Comparison of ENCODE assay signal across 27 cellular contexts in genomic region chr10:15137636-15138035, GRCh38. TPM values are rescaled to one million over a fixed set of nuclear protein-coding genes. Genes with fewer than 3 reads are reported as not detected.
DNase-seq lines count a peak whose midpoint lies in the region; ATAC-seq, FAIRE-seq and TF ChIP-seq lines count a peak whose summit lies in the region.
"Had no signal": no experiment of that assay in that cellular context is flagged by ENCODE, and none has a peak within 500 bp of the region (broad histone marks: within the 10 kb centered on the region; RNA-seq: fewer than 3 reads in every experiment).

No MANE protein-coding gene starts in this region.

- DNase-seq in A172 (ENCODE audit: low spot score) (peak; percentile 27), GM23248 (peak; percentile 30), HepG2 (ENCODE audit: low spot score) (no peak), cerebellar cortex (ENCODE audit: low spot score) (no peak), DMS153 treated with DMSO at 0.1 percent for 48 hours (lab: John Stamatoyannopoulos, UW; ENCODE audit: unreplicated experiment) (no peak), 8988T (no peak)
- DNase-seq in central memory CD8-positive, alpha-beta T cell (ENCODE audit: low spot score in 2 of 2), result no peak
- no peak for DNase-seq in activated CD8-positive, alpha-beta memory T cell treated with anti-CD3 and anti-CD28 coated beads, Interleukin-2, amount 50 U/mL, for 48 hours
- DNase-seq: activated CD4-positive, CD25-positive, alpha-beta regulatory T cell; activated CD8-positive, alpha-beta T cell treated with anti-CD3 and anti-CD28 coated beads for 36 hours; activated naive CD4-positive, alpha-beta T cell treated with anti-CD3 and anti-CD28 coated beads, Interleukin-2, amount 10 ng/mL, durations not matched to agents 7 days and 5 days; activated T-cell treated with anti-CD3 and anti-CD28 coated beads, Interleukin-2, amount 50 U/mL, for 1 hour; CD4-positive, alpha-beta memory T cell; DMS79 treated with DMSO at 0.1 percent for 48 hours; Kasumi-1; kidney; NCI-H1105; NCI-H446 treated with DMSO at 0.1 percent for 48 hours; right cardiac atrium; stimulated activated CD4-positive, alpha-beta T cell treated with anti-CD3 and anti-CD28 coated beads, Interleukin-15, amount 100 ng/mL, for 24 hours; T1000 had no signal

- H3K9me2 ChIP-seq in GM23248 (ENCODE audit: insufficient read depth), result no peaks in the 10 kb centered on the region

- H3K27me3 ChIP-seq in GM23248 (replicated peaks; ENCODE audit: insufficient read depth), result no peaks in the 10 kb centered on the region
- H3K27me3 ChIP-seq in HepG2 (ENCODE audit: control insufficient read depth in 1 of 2, insufficient read depth in 2 of 2, low read length in 2 of 2), result no peaks in the 10 kb centered on the region
- H3K27me3 ChIP-seq: gastroesophageal sphincter, suprapubic skin had no signal

- H3K36me3 Mint-ChIP-seq in central memory CD8-positive, alpha-beta T cell (ENCODE audit: insufficient read depth), result peaks cover 42% of the 10 kb centered on the region

- peak overlapping the region; percentile 38 for H3K27ac Mint-ChIP-seq in central memory CD8-positive, alpha-beta T cell (ENCODE audit: low read depth)
- H3K27ac Mint-ChIP-seq: activated CD8-positive, alpha-beta T cell treated with anti-CD3 and anti-CD28 coated beads for 36 hours; activated naive CD4-positive, alpha-beta T cell treated with anti-CD3 and anti-CD28 coated beads, Interleukin-2, amount 10 ng/mL, durations not matched to agents 7 days and 5 days; dendritic cell treated with granulocyte-macrophage colony-stimulating factor and Interleukin-4, amounts not matched to agents 40 ng/mL and 50 ng/mL, for 4 days had no signal

- FAIRE-seq in HepG2 (lab: Jason Lieb, UNC), result no peak
- FAIRE-seq: HTR-8/SVneo, kidney, urothelium cell line had no signal

- H3K4me3 Mint-ChIP-seq in central memory CD8-positive, alpha-beta T cell, result no peak overlapping the region
- H3K4me3 Mint-ChIP-seq: activated CD8-positive, alpha-beta T cell treated with anti-CD3 and anti-CD28 coated beads for 36 hours; activated naive CD4-positive, alpha-beta T cell treated with anti-CD3 and anti-CD28 coated beads, Interleukin-2, amount 10 ng/mL, durations not matched to agents 7 days and 5 days; CD4-positive, alpha-beta memory T cell; dendritic cell treated with granulocyte-macrophage colony-stimulating factor and Interleukin-4, amounts not matched to agents 40 ng/mL and 50 ng/mL, for 4 days had no signal

- H4K20me1 ChIP-seq in GM23248 (ENCODE audit: insufficient read depth) (no peaks in the 10 kb centered on the region; the same call in 1 of the 2 replicates), HepG2 (ENCODE audit: insufficient read depth, low read length) (no peaks in the 10 kb centered on the region)

- H3K36me3 ChIP-seq in GM23248 (ENCODE audit: low read depth) (peaks cover 38% of the 10 kb centered on the region; the same call in 1 of the 2 replicates), HepG2 (replicated peaks in 1 of 2; ENCODE audit: control insufficient read depth in 1 of 2, insufficient read depth in 2 of 2, low read length in 2 of 2) (peaks cover 13 to 38% of the 10 kb centered on the region in 2 experiments)

- H3K4me1 ChIP-seq in GM23248 (ENCODE audit: insufficient read depth) (0 out of 2 replicates have a peak, but pooled peaks cover 4% of the 10 kb centered on the region), HepG2 (ENCODE audit: insufficient read depth, low read length) (peaks cover 42% of the 10 kb centered on the region)
- H3K4me1 ChIP-seq: HAP-1, suprapubic skin had no signal

- TF ChIP-seq EP300 in HepG2 (IDR thresholded peaks at IDR 0.05; ENCODE audit: low read depth in 2 of 2, low read length in 2 of 2) (no peak), HepG2 (CRISPR knock-in tag; IDR thresholded peaks at IDR 0.05; ENCODE audit: borderline replicate concordance) (no peak)

- H3K79me2 ChIP-seq in GM23248 (ENCODE audit: insufficient read depth) (peaks cover 23% of the 10 kb centered on the region), HepG2 (ENCODE audit: insufficient read depth, low read length) (peaks cover 6% of the 10 kb centered on the region)

- TF ChIP-seq CTCF in HepG2 (CRISPR knock-in tag; IDR thresholded peaks at IDR 0.05), result no peak

- BruUV-seq in HepG2 (replicated peaks; lab: Mats Ljungman, UMichigan), result no TSS peak

- H3K4me2 ChIP-seq in GM23248 (ENCODE audit: unreplicated experiment) (no peak overlapping the region), HepG2 (ENCODE audit: low read depth, low read length) (no peak overlapping the region)

- H3K9ac ChIP-seq in GM23248, result no peak overlapping the region
- no peak overlapping the region for H3K9ac ChIP-seq in HepG2 (ENCODE audit: insufficient read depth, low read depth, low read length)

- in situ Hi-C loops in GM23248 (cut with MboI), result no loop called here
- in situ Hi-C loops in HepG2 (cut with HindIII; ENCODE audit: extremely low pct_ligation_motif_present, low pct_unique_long_range_greater_than_20kb), result no loop called here

- H2AFZ ChIP-seq in GM23248, result no peak overlapping the region
- H2AFZ ChIP-seq in HepG2 (ENCODE audit: low read length), result no peak overlapping the region

- intact Hi-C loops in HepG2 (cut with micrococcal nuclease; ENCODE audit: unreplicated experiment), result no loop called here

- POLR2A ChIA-PET in HepG2 (lab: Yijun Ruan, JAX), result interaction anchor here (1.2 to 1.3 kb wide), 2 partner anchors 14 to 31 kb away, joined by 6 read pairs; partner anchors contain the start of gene NMT2

- CTCF ChIA-PET in HepG2 (lab: Yijun Ruan, JAX; ENCODE audit: low intra/inter-chr PET ratio, low total read pairs), result no interaction called here

- H3F3A ChIP-seq in GM23248 (ENCODE audit: insufficient read depth), result no peaks in the 10 kb centered on the region

- no peak for ATAC-seq in central memory CD8-positive, alpha-beta T cell (replicated peaks; ENCODE audit: extremely low read depth, poor library complexity, severe bottlenecking)
- no peak for ATAC-seq in HepG2
- ATAC-seq: activated CD8-positive, alpha-beta T cell treated with anti-CD3 and anti-CD28 coated beads for 36 hours; right cardiac atrium had no signal

- H3K4me3 ChIP-seq in GM23248, result no peak overlapping the region
- no peak overlapping the region for H3K4me3 ChIP-seq in HepG2 (replicated peaks in 1 of 3; ENCODE audit: insufficient read depth in 1 of 3, low read depth in 2 of 3, low read length in 3 of 3)
- H3K4me3 ChIP-seq: gastroesophageal sphincter, HAP-1, suprapubic skin had no signal

- peaks cover 21% of the 10 kb centered on the region for H3K4me1 Mint-ChIP-seq in central memory CD8-positive, alpha-beta T cell

- H3K9me3 ChIP-seq in GM23248 (ENCODE audit: low read depth), result no peaks in the 10 kb centered on the region
- no peaks in the 10 kb centered on the region for H3K9me3 ChIP-seq in HepG2 (ENCODE audit: low read length)
- H3K9me3 ChIP-seq: gastroesophageal sphincter, HAP-1, suprapubic skin had no signal

- 97 to 100% methylated on average over 1 of the region's 1 CpG for WGBS in GM23248 (ENCODE audit: low coverage in 1 of 2, low lambda C conversion rate in 2 of 2, missing lambda C conversion rate in 2 of 2), 2 experiments
- 94% methylated on average over 1 of the region's 1 CpG for WGBS in HepG2 (ENCODE audit: low lambda C conversion rate)

- no peaks in the 10 kb centered on the region for H3K9me3 Mint-ChIP-seq in central memory CD8-positive, alpha-beta T cell
- H3K9me3 Mint-ChIP-seq: activated CD8-positive, alpha-beta T cell treated with anti-CD3 and anti-CD28 coated beads for 36 hours; activated naive CD4-positive, alpha-beta T cell treated with anti-CD3 and anti-CD28 coated beads, Interleukin-2, amount 10 ng/mL, durations not matched to agents 7 days and 5 days; dendritic cell treated with granulocyte-macrophage colony-stimulating factor and Interleukin-4, amounts not matched to agents 40 ng/mL and 50 ng/mL, for 4 days had no signal

- H3K27ac ChIP-seq in GM23248 (no peak overlapping the region), HepG2 (ENCODE audit: extremely low read length, insufficient read depth, low read length) (peak overlapping the region; percentile 31)
- H3K27ac ChIP-seq: gastroesophageal sphincter, suprapubic skin had no signal

- no peaks in the 10 kb centered on the region for H3K27me3 Mint-ChIP-seq in central memory CD8-positive, alpha-beta T cell
- H3K27me3 Mint-ChIP-seq: activated CD8-positive, alpha-beta T cell treated with anti-CD3 and anti-CD28 coated beads for 36 hours; activated naive CD4-positive, alpha-beta T cell treated with anti-CD3 and anti-CD28 coated beads, Interleukin-2, amount 10 ng/mL, durations not matched to agents 7 days and 5 days; CD4-positive, alpha-beta memory T cell; dendritic cell treated with granulocyte-macrophage colony-stimulating factor and Interleukin-4, amounts not matched to agents 40 ng/mL and 50 ng/mL, for 4 days had no signal

- TF ChIP-seq POLR2A in HepG2 (IDR thresholded peaks at IDR 0.05; ENCODE audit: insufficient read depth in 1 of 2, low read depth in 2 of 2, low read length in 2 of 2), result no peak

- TF ChIP-seq RAD21 in HepG2 (CRISPR knock-in tag; IDR thresholded peaks at IDR 0.05), result no peak

RNA-seq across cellular contexts. Expression of gene NMT2, which starts 30.9 kb away (rescaled TPM):
- total RNA-seq in A172 (2014; rRNA removed; shearing (Covaris generic)), result 102 and 105 TPM in 2 replicates
- 28.6 and 35.9 TPM in 2 replicates for total RNA-seq in GM23248 (2014; rRNA removed; shearing (Covaris generic))
- polyA plus RNA-seq in GM23248 (2016; fragmentation: Nextera tagmentation; extraction: Ambion mirVana), result 24.9 and 26.3 TPM in 2 replicates
- total RNA-seq in HepG2 (2016; rRNA removed; fragmentation: Illumina TruSeq; extraction: Trizol), result 23.8 and 28.0 TPM in 2 replicates
- total RNA-seq in HepG2 (2016; cell fraction: cytosol; rRNA removed; fragmentation: Illumina TruSeq; extraction: Trizol; ENCODE audit: low read depth), result 8.0 and 9.2 TPM in 2 replicates
- total RNA-seq in HepG2 (2016; cell fraction: insoluble cytoplasmic fraction; rRNA removed; fragmentation: Illumina TruSeq; extraction: Trizol), result 27.2 and 28.6 TPM in 2 replicates
- total RNA-seq in HepG2 (2016; cell fraction: membrane; rRNA removed; fragmentation: Illumina TruSeq; extraction: Trizol), result 16.5 and 17.5 TPM in 2 replicates
- total RNA-seq in HepG2 (2016; cell fraction: nucleus; rRNA removed; fragmentation: Illumina TruSeq; extraction: Trizol), result 20.8 and 22.8 TPM in 2 replicates
- 8.9 and 10.1 TPM in 2 replicates for polyA plus RNA-seq in HepG2 (2011; rRNA removed)
- polyA plus RNA-seq in HepG2 (2011; cell fraction: cytosol; rRNA removed), result 3.5 and 4.9 TPM in 2 replicates
- 15.6 and 18.8 TPM in 2 replicates for polyA plus RNA-seq in HepG2 (2011; cell fraction: nucleus; rRNA removed)
- polyA plus RNA-seq in HepG2 (2012), result 16.2 and 22.5 TPM in 2 replicates
- 6.0 and 6.3 TPM in 2 replicates for polyA plus RNA-seq in HepG2 (2016; cell fraction: cytosol; fragmentation: Illumina TruSeq; extraction: Trizol; ENCODE audit: low read depth)
- polyA plus RNA-seq in HepG2 (2016; cell fraction: insoluble cytoplasmic fraction; fragmentation: Illumina TruSeq; extraction: Trizol; ENCODE audit: low read depth), result 28.9 and 32.1 TPM in 2 replicates
- polyA plus RNA-seq in HepG2 (2016; cell fraction: membrane; fragmentation: Illumina TruSeq; extraction: Trizol; ENCODE audit: low read depth), result 13.5 and 15.5 TPM in 2 replicates
- 27.7 and 29.0 TPM in 2 replicates for polyA plus RNA-seq in HepG2 (2016; cell fraction: nucleus; fragmentation: Illumina TruSeq; extraction: Trizol; ENCODE audit: insufficient read depth, low read depth)
- polyA minus RNA-seq in HepG2 (2011; rRNA and poly(A)+ RNA removed; ENCODE audit: low replicate concordance), result 0.96 and 2.9 TPM in 2 replicates
- 5.4 and 6.6 TPM in 2 replicates for polyA minus RNA-seq in HepG2 (2011; cell fraction: cytosol; rRNA and poly(A)+ RNA removed)
- 23.5 and 25.9 TPM in 2 replicates for polyA minus RNA-seq in HepG2 (2011; cell fraction: nucleus; rRNA and poly(A)+ RNA removed)

RNA-seq across cellular contexts. Expression of gene RPP38, which starts 40.5 kb away (rescaled TPM):
- total RNA-seq in A172 (2014; rRNA removed; shearing (Covaris generic)), result 21.0 and 24.9 TPM in 2 replicates
- 8.0 and 8.9 TPM in 2 replicates for total RNA-seq in GM23248 (2014; rRNA removed; shearing (Covaris generic))
- 19.0 and 22.1 TPM in 2 replicates for polyA plus RNA-seq in GM23248 (2016; fragmentation: Nextera tagmentation; extraction: Ambion mirVana)
- total RNA-seq in HepG2 (2016; rRNA removed; fragmentation: Illumina TruSeq; extraction: Trizol), result 16.4 and 17.7 TPM in 2 replicates
- 10.8 and 11.2 TPM in 2 replicates for total RNA-seq in HepG2 (2016; cell fraction: cytosol; rRNA removed; fragmentation: Illumina TruSeq; extraction: Trizol; ENCODE audit: low read depth)
- total RNA-seq in HepG2 (2016; cell fraction: insoluble cytoplasmic fraction; rRNA removed; fragmentation: Illumina TruSeq; extraction: Trizol), result 15.4 and 17.2 TPM in 2 replicates
- total RNA-seq in HepG2 (2016; cell fraction: membrane; rRNA removed; fragmentation: Illumina TruSeq; extraction: Trizol), result 14.8 and 16.0 TPM in 2 replicates
- 9.0 and 9.2 TPM in 2 replicates for total RNA-seq in HepG2 (2016; cell fraction: nucleus; rRNA removed; fragmentation: Illumina TruSeq; extraction: Trizol)
- 11.7 TPM in 2 replicates for polyA plus RNA-seq in HepG2 (2011; rRNA removed)
- polyA plus RNA-seq in HepG2 (2011; cell fraction: cytosol; rRNA removed), result 10.2 and 13.0 TPM in 2 replicates
- polyA plus RNA-seq in HepG2 (2011; cell fraction: nucleus; rRNA removed), result 4.3 and 6.1 TPM in 2 replicates
- 10.0 and 11.5 TPM in 2 replicates for polyA plus RNA-seq in HepG2 (2012)
- 8.4 and 12.5 TPM in 2 replicates for polyA plus RNA-seq in HepG2 (2016; cell fraction: cytosol; fragmentation: Illumina TruSeq; extraction: Trizol; ENCODE audit: low read depth)
- 19.6 and 21.6 TPM in 2 replicates for polyA plus RNA-seq in HepG2 (2016; cell fraction: insoluble cytoplasmic fraction; fragmentation: Illumina TruSeq; extraction: Trizol; ENCODE audit: low read depth)
- 12.4 and 12.7 TPM in 2 replicates for polyA plus RNA-seq in HepG2 (2016; cell fraction: membrane; fragmentation: Illumina TruSeq; extraction: Trizol; ENCODE audit: low read depth)
- 17.0 and 18.6 TPM in 2 replicates for polyA plus RNA-seq in HepG2 (2016; cell fraction: nucleus; fragmentation: Illumina TruSeq; extraction: Trizol; ENCODE audit: insufficient read depth, low read depth)
- 7.3 and 14.4 TPM in 2 replicates for polyA minus RNA-seq in HepG2 (2011; rRNA and poly(A)+ RNA removed; ENCODE audit: low replicate concordance)
- 4.8 and 6.3 TPM in 2 replicates for polyA minus RNA-seq in HepG2 (2011; cell fraction: cytosol; rRNA and poly(A)+ RNA removed)
- 4.1 and 5.8 TPM in 2 replicates for polyA minus RNA-seq in HepG2 (2011; cell fraction: nucleus; rRNA and poly(A)+ RNA removed)

RNA-seq across cellular contexts. Expression of gene ACBD7, which starts 49.1 kb away (rescaled TPM):
- total RNA-seq in A172 (2014; rRNA removed; shearing (Covaris generic)), result 3.7 and 9.3 TPM in 2 replicates
- 0.11 and 0.13 TPM in 2 replicates for total RNA-seq in GM23248 (2014; rRNA removed; shearing (Covaris generic))
- polyA plus RNA-seq in GM23248 (2016; fragmentation: Nextera tagmentation; extraction: Ambion mirVana), result not detected in 2 replicates
- 2.6 and 4.0 TPM in 2 replicates for total RNA-seq in HepG2 (2016; rRNA removed; fragmentation: Illumina TruSeq; extraction: Trizol)
- total RNA-seq in HepG2 (2016; cell fraction: cytosol; rRNA removed; fragmentation: Illumina TruSeq; extraction: Trizol; ENCODE audit: low read depth), result 0.51 and 0.53 TPM in 2 replicates
- total RNA-seq in HepG2 (2016; cell fraction: insoluble cytoplasmic fraction; rRNA removed; fragmentation: Illumina TruSeq; extraction: Trizol), result 3.0 and 3.6 TPM in 2 replicates
- 2.0 and 2.5 TPM in 2 replicates for total RNA-seq in HepG2 (2016; cell fraction: membrane; rRNA removed; fragmentation: Illumina TruSeq; extraction: Trizol)
- total RNA-seq in HepG2 (2016; cell fraction: nucleus; rRNA removed; fragmentation: Illumina TruSeq; extraction: Trizol), result 0.75 and 2.1 TPM in 2 replicates
- polyA plus RNA-seq in HepG2 (2011; rRNA removed), result 1.1 and 1.4 TPM in 2 replicates
- 0.86 and 1.0 TPM in 2 replicates for polyA plus RNA-seq in HepG2 (2011; cell fraction: cytosol; rRNA removed)
- polyA plus RNA-seq in HepG2 (2011; cell fraction: nucleus; rRNA removed), result 0.40 and 0.45 TPM in 2 replicates
- 1.1 and 2.4 TPM in 2 replicates for polyA plus RNA-seq in HepG2 (2012)
- 0.33 and 0.47 TPM in 2 replicates for polyA plus RNA-seq in HepG2 (2016; cell fraction: cytosol; fragmentation: Illumina TruSeq; extraction: Trizol; ENCODE audit: low read depth)
- polyA plus RNA-seq in HepG2 (2016; cell fraction: insoluble cytoplasmic fraction; fragmentation: Illumina TruSeq; extraction: Trizol; ENCODE audit: low read depth), result 3.1 and 3.6 TPM in 2 replicates
- polyA plus RNA-seq in HepG2 (2016; cell fraction: membrane; fragmentation: Illumina TruSeq; extraction: Trizol; ENCODE audit: low read depth), result 1.2 and 1.4 TPM in 2 replicates
- polyA plus RNA-seq in HepG2 (2016; cell fraction: nucleus; fragmentation: Illumina TruSeq; extraction: Trizol; ENCODE audit: insufficient read depth, low read depth), result 0.85 and 1.2 TPM in 2 replicates
- 0.21 and 0.90 TPM in 2 replicates for polyA minus RNA-seq in HepG2 (2011; rRNA and poly(A)+ RNA removed; ENCODE audit: low replicate concordance)
- 0.59 and 2.2 TPM in 2 replicates for polyA minus RNA-seq in HepG2 (2011; cell fraction: cytosol; rRNA and poly(A)+ RNA removed)
- polyA minus RNA-seq in HepG2 (2011; cell fraction: nucleus; rRNA and poly(A)+ RNA removed), result 1.8 and 2.0 TPM in 2 replicates
- total RNA-seq: CD4-positive, alpha-beta memory T cell; gastroesophageal sphincter; right cardiac atrium; suprapubic skin had no signal
- polyA plus RNA-seq: CD4-positive, alpha-beta memory T cell; right cardiac atrium had no signal

Comparison
In these comparisons a context has a peak if more than half of its experiments do, and no peak if none do; other contexts are left out.
1. DNase-seq: peak in A172 (single experiment) and GM23248 (single experiment); none in central memory CD8-positive, alpha-beta T cell (0 of 2), HepG2 (single experiment), activated CD8-positive, alpha-beta memory T cell treated with anti-CD3 and anti-CD28 coated beads, Interleukin-2, amount 50 U/mL, for 48 hours (single experiment), cerebellar cortex (single experiment), DMS153 treated with DMSO at 0.1 percent for 48 hours (single experiment) and 8988T (single experiment).